Comparison of ENCODE assay signal across 19 cellular contexts in genomic region chr6:7813704-7814103, GRCh38.
DNase-seq lines count a peak whose midpoint lies in the region; ATAC-seq and TF ChIP-seq lines count a peak whose summit lies in the region.
"Had no signal": no experiment of that assay in that cellular context is flagged by ENCODE, and none has a peak within 500 bp of the region (broad histone marks: within the 10 kb centered on the region; RNA-seq: fewer than 3 reads in every experiment).

No MANE protein-coding gene starts in this region.

- DNase-seq in ELF-1 (ENCODE audit: low read depth, low spot score): peak; percentile 45
- DNase-seq in HFFc6: no peak
- DNase-seq in RWPE2 (ENCODE audit: low spot score): no peak
- DNase-seq in iPS DF 6.9 (ENCODE audit: low read depth, low spot score): peak; percentile 11
- no peak for DNase-seq in naive thymus-derived CD4-positive, alpha-beta T cell
- no peak for DNase-seq in NOMO-1 treated with dmso at 0.1 percent for 144 hours (lab: John Stamatoyannopoulos, UW; ENCODE audit: unreplicated experiment)
- no peak for DNase-seq in activated naive CD8-positive, alpha-beta T cell treated with anti-CD3 and anti-CD28 coated beads, Interleukin-2, amount 50 U/mL, for 24 hours
- DNase-seq: AML-193, DMS79, GDM1, MM.1S, NCI-H1930, NCI-H510A treated with DMSO at 0.1 percent for 48 hours, OCI-M1 had no signal

- intact Hi-C loops in naive thymus-derived CD4-positive, alpha-beta T cell (cut with micrococcal nuclease): no loop called here

- no peak overlapping the region for H3K4me3 Mint-ChIP-seq in HFFc6
- H3K4me3 Mint-ChIP-seq in naive thymus-derived CD4-positive, alpha-beta T cell: no peak overlapping the region
- H3K4me3 Mint-ChIP-seq in activated naive CD8-positive, alpha-beta T cell treated with anti-CD3 and anti-CD28 coated beads, Interleukin-2, amount 50 U/mL, for 24 hours: no peak overlapping the region

- POLR2A ChIA-PET in naive thymus-derived CD4-positive, alpha-beta T cell (lab: Charles Lee): no interaction called here

- H3K4me1 ChIP-seq in RWPE2 (ENCODE audit: insufficient read depth, poor library complexity, severe bottlenecking): no peaks in the 10 kb centered on the region
- no peaks in the 10 kb centered on the region for H3K4me1 ChIP-seq in iPS DF 6.9 (ENCODE audit: control insufficient read depth, insufficient read depth, low read length)
- H3K4me1 ChIP-seq in naive thymus-derived CD4-positive, alpha-beta T cell (ENCODE audit: control insufficient read depth in 2 of 2, insufficient read depth in 2 of 2, low read length in 2 of 2): no peaks in the 10 kb centered on the region
- H3K4me1 ChIP-seq: Caco-2 had no signal

- H3K9me3 Mint-ChIP-seq in HFFc6: no peaks in the 10 kb centered on the region
- no peaks in the 10 kb centered on the region for H3K9me3 Mint-ChIP-seq in naive thymus-derived CD4-positive, alpha-beta T cell
- H3K9me3 Mint-ChIP-seq in activated naive CD8-positive, alpha-beta T cell treated with anti-CD3 and anti-CD28 coated beads, Interleukin-2, amount 50 U/mL, for 24 hours: no peaks in the 10 kb centered on the region

- TF ChIP-seq CTCF in HFFc6 (IDR thresholded peaks at IDR 0.05) (0 out of 2 replicates have a peak, but pooled peaks have one; percentile 10), RWPE2 (IDR thresholded peaks at IDR 0.05; ENCODE audit: poor library complexity, severe bottlenecking) (peak; percentile 32)

- no CpG with 5 or more reads among the region's 3 CpGs for WGBS in iPS DF 6.9 (ENCODE audit: insufficient coverage, insufficient read length)

- H3K36me3 ChIP-seq in RWPE2 (ENCODE audit: low read depth): no peaks in the 10 kb centered on the region
- no peaks in the 10 kb centered on the region for H3K36me3 ChIP-seq in iPS DF 6.9 (ENCODE audit: control insufficient read depth, insufficient read depth, low read length)
- no peaks in the 10 kb centered on the region for H3K36me3 ChIP-seq in naive thymus-derived CD4-positive, alpha-beta T cell (ENCODE audit: control insufficient read depth in 2 of 3, insufficient read depth in 3 of 3, low read length in 3 of 3)

- peaks cover 8% of the 10 kb centered on the region; the same call in 1 of the 2 replicates for H3K27me3 Mint-ChIP-seq in HFFc6 (ENCODE audit: insufficient read depth)
- peaks cover 11 to 20% (median 17%) of the 10 kb centered on the region in 5 donors for H3K27me3 Mint-ChIP-seq in naive thymus-derived CD4-positive, alpha-beta T cell
- H3K27me3 Mint-ChIP-seq in activated naive CD8-positive, alpha-beta T cell treated with anti-CD3 and anti-CD28 coated beads, Interleukin-2, amount 50 U/mL, for 24 hours: peaks cover 17% of the 10 kb centered on the region

- no peaks in the 10 kb centered on the region for H3K27me3 ChIP-seq in RWPE2 (ENCODE audit: insufficient read depth, poor library complexity, severe bottlenecking)
- no peaks in the 10 kb centered on the region for H3K27me3 ChIP-seq in iPS DF 6.9 (ENCODE audit: control insufficient read depth, insufficient read depth, low read length)
- peaks cover 0 to 3% of the 10 kb centered on the region in 2 donors for H3K27me3 ChIP-seq in naive thymus-derived CD4-positive, alpha-beta T cell (ENCODE audit: control insufficient read depth in 2 of 2, insufficient read depth in 2 of 2, low read length in 2 of 2)

- H3K27ac Mint-ChIP-seq in HFFc6: no peak overlapping the region
- H3K27ac Mint-ChIP-seq in naive thymus-derived CD4-positive, alpha-beta T cell: no peak overlapping the region
- H3K27ac Mint-ChIP-seq in activated naive CD8-positive, alpha-beta T cell treated with anti-CD3 and anti-CD28 coated beads, Interleukin-2, amount 50 U/mL, for 24 hours: no peak overlapping the region

- H3K36me3 Mint-ChIP-seq in HFFc6 (ENCODE audit: low read depth): no peaks in the 10 kb centered on the region
- no peaks in the 10 kb centered on the region for H3K36me3 Mint-ChIP-seq in naive thymus-derived CD4-positive, alpha-beta T cell
- H3K36me3 Mint-ChIP-seq in activated naive CD8-positive, alpha-beta T cell treated with anti-CD3 and anti-CD28 coated beads, Interleukin-2, amount 50 U/mL, for 24 hours (ENCODE audit: low read depth): no peaks in the 10 kb centered on the region

- H3K27ac ChIP-seq in RWPE2 (ENCODE audit: poor library complexity, severe bottlenecking) (no peak overlapping the region), iPS DF 6.9 (ENCODE audit: low read length) (no peak overlapping the region)
- H3K27ac ChIP-seq in naive thymus-derived CD4-positive, alpha-beta T cell (ENCODE audit: low read depth, low read length): no peak overlapping the region
- H3K27ac ChIP-seq: KMS-11 had no signal

- H3K9me3 ChIP-seq in RWPE2 (ENCODE audit: severe bottlenecking) (no peaks in the 10 kb centered on the region), iPS DF 6.9 (ENCODE audit: control insufficient read depth, insufficient read depth, low read length) (no peaks in the 10 kb centered on the region)
- no peaks in the 10 kb centered on the region for H3K9me3 ChIP-seq in naive thymus-derived CD4-positive, alpha-beta T cell (ENCODE audit: control insufficient read depth in 2 of 3, low read length in 3 of 3)
- H3K9me3 ChIP-seq: Caco-2 had no signal

- ATAC-seq in RWPE2 (ENCODE audit: low read depth) (no peak; the same call in 2 of the 3 replicates), GM21526 (IDR thresholded peaks at IDR 0.05; ENCODE audit: low FRiP score, unreplicated experiment) (no peak)
- ATAC-seq in naive thymus-derived CD4-positive, alpha-beta T cell: no peak
- ATAC-seq in activated naive CD8-positive, alpha-beta T cell treated with anti-CD3 and anti-CD28 coated beads, Interleukin-2, amount 50 U/mL, for 24 hours: no peak
- ATAC-seq: Right ventricle myocardium inferior, SK-N-SH treated with all-trans-retinoic acid at 6 μM for 48 hours had no signal

- peaks cover 3% of the 10 kb centered on the region for H3K4me1 Mint-ChIP-seq in HFFc6 (ENCODE audit: low read depth)
- peaks cover 0 to 2% (median 0%) of the 10 kb centered on the region in 7 donors for H3K4me1 Mint-ChIP-seq in naive thymus-derived CD4-positive, alpha-beta T cell
- H3K4me1 Mint-ChIP-seq in activated naive CD8-positive, alpha-beta T cell treated with anti-CD3 and anti-CD28 coated beads, Interleukin-2, amount 50 U/mL, for 24 hours: no peaks in the 10 kb centered on the region

- CTCF ChIA-PET in naive thymus-derived CD4-positive, alpha-beta T cell (lab: Charles Lee): no interaction called here

- no peak overlapping the region for H3K4me3 ChIP-seq in RWPE2 (ENCODE audit: severe bottlenecking)
- no peak overlapping the region for H3K4me3 ChIP-seq in iPS DF 6.9 (ENCODE audit: low read length)
- H3K4me3 ChIP-seq in naive thymus-derived CD4-positive, alpha-beta T cell (ENCODE audit: low read length): no peak overlapping the region

Comparison
In these comparisons a context has a peak if more than half of its experiments do, and no peak if none do; other contexts are left out.
1. DNase-seq: peak in ELF-1 (single experiment) and iPS DF 6.9 (single experiment); none in HFFc6 (single experiment), RWPE2 (single experiment), naive thymus-derived CD4-positive, alpha-beta T cell (0 of 9), NOMO-1 treated with dmso at 0.1 percent for 144 hours (single experiment) and activated naive CD8-positive, alpha-beta T cell treated with anti-CD3 and anti-CD28 coated beads, Interleukin-2, amount 50 U/mL, for 24 hours (single experiment).